25 cellular contexts compared by ENCODE assay signal in genomic region chr13:70666883-70667282, GRCh38.
"Had no signal": no experiment of that assay in that cellular context is flagged by ENCODE, and none has a peak within 500 bp of the region (broad histone marks: within the 10 kb centered on the region; RNA-seq: fewer than 3 reads in every experiment).

No MANE protein-coding gene starts in this region.

- H3K4me3 Mint-ChIP-seq: naive thymus-derived CD4-positive, alpha-beta T cell; natural killer cell treated with Interleukin-12 subunit alpha and Interleukin-12 subunit beta and Interleukin-15 and Interleukin-18, amount 100 ng/mL, for 72 hours; stimulated activated effector memory CD8-positive, alpha-beta T cell treated with anti-CD3 and anti-CD28 coated beads, Interleukin-12 subunit alpha, Interleukin-12 subunit beta, amount 100 ng/mL, for 72 hours; stimulated activated naive CD8-positive, alpha-beta T cell treated with anti-CD3 and anti-CD28 coated beads, Interleukin-15, Interleukin-2, amounts not matched to agents 100 ng/mL and 50 ng/mL, for 24 hours had no signal

- H3K4me3 ChIP-seq: hepatocyte, left ventricle myocardium inferior, lung, mucosa of descending colon, ovary, prostate gland, sigmoid colon, spleen, suprapubic skin, thoracic aorta, tibial artery, uterus had no signal

- H3K4me2 ChIP-seq: hepatocyte had no signal

- H2AFZ ChIP-seq: hepatocyte had no signal

- H3K36me3 ChIP-seq: left ventricle myocardium inferior, ovary, prostate gland, sigmoid colon, spleen, suprapubic skin, thoracic aorta, tibial artery, uterus had no signal

- H3K27ac ChIP-seq: hepatocyte, left ventricle myocardium inferior, ovary, prostate gland, sigmoid colon, spleen, suprapubic skin, thoracic aorta, tibial artery, uterus had no signal

- H3K9me3 Mint-ChIP-seq: stimulated activated naive CD8-positive, alpha-beta T cell treated with anti-CD3 and anti-CD28 coated beads, Interleukin-15, Interleukin-2, amounts not matched to agents 100 ng/mL and 50 ng/mL, for 24 hours had no signal

- H3K36me3 Mint-ChIP-seq: naive thymus-derived CD4-positive, alpha-beta T cell; natural killer cell treated with Interleukin-12 subunit alpha and Interleukin-12 subunit beta and Interleukin-15 and Interleukin-18, amount 100 ng/mL, for 72 hours; stimulated activated effector memory CD8-positive, alpha-beta T cell treated with anti-CD3 and anti-CD28 coated beads, Interleukin-12 subunit alpha, Interleukin-12 subunit beta, amount 100 ng/mL, for 72 hours had no signal

- ATAC-seq: mucosa of descending colon; naive thymus-derived CD4-positive, alpha-beta T cell; natural killer cell treated with Interleukin-12 subunit alpha and Interleukin-12 subunit beta and Interleukin-15 and Interleukin-18, amount 100 ng/mL, for 72 hours; right cardiac atrium; stimulated activated effector memory CD8-positive, alpha-beta T cell treated with anti-CD3 and anti-CD28 coated beads, Interleukin-12 subunit alpha, Interleukin-12 subunit beta, amount 100 ng/mL, for 72 hours had no signal

- DNase-seq: islet precursor cell; left ventricle myocardium inferior; mesendoderm; midbrain; mucosa of descending colon; naive thymus-derived CD4-positive, alpha-beta T cell; ovary; posterior cingulate gyrus; right cardiac atrium; sigmoid colon; small intestine; spleen; stimulated activated CD4-positive, alpha-beta T cell treated with anti-CD3 and anti-CD28 coated beads, Interleukin-4, amount 100 ng/mL, for 24 hours; stimulated activated naive CD4-positive, alpha-beta T cell; tibial artery; trophoblast cell; uterus had no signal

- H3K27me3 ChIP-seq: hepatocyte, ovary, sigmoid colon, spleen, suprapubic skin, tibial artery, uterus had no signal

- H3K4me1 Mint-ChIP-seq: stimulated activated effector memory CD8-positive, alpha-beta T cell treated with anti-CD3 and anti-CD28 coated beads, Interleukin-12 subunit alpha, Interleukin-12 subunit beta, amount 100 ng/mL, for 72 hours had no signal

- H3K27me3 Mint-ChIP-seq: naive thymus-derived CD4-positive, alpha-beta T cell; natural killer cell treated with Interleukin-12 subunit alpha and Interleukin-12 subunit beta and Interleukin-15 and Interleukin-18, amount 100 ng/mL, for 72 hours; stimulated activated naive CD8-positive, alpha-beta T cell treated with anti-CD3 and anti-CD28 coated beads, Interleukin-15, Interleukin-2, amounts not matched to agents 100 ng/mL and 50 ng/mL, for 24 hours had no signal

- H3K27ac Mint-ChIP-seq: naive thymus-derived CD4-positive, alpha-beta T cell; natural killer cell treated with Interleukin-12 subunit alpha and Interleukin-12 subunit beta and Interleukin-15 and Interleukin-18, amount 100 ng/mL, for 72 hours; stimulated activated effector memory CD8-positive, alpha-beta T cell treated with anti-CD3 and anti-CD28 coated beads, Interleukin-12 subunit alpha, Interleukin-12 subunit beta, amount 100 ng/mL, for 72 hours; stimulated activated naive CD8-positive, alpha-beta T cell treated with anti-CD3 and anti-CD28 coated beads, Interleukin-15, Interleukin-2, amounts not matched to agents 100 ng/mL and 50 ng/mL, for 24 hours had no signal

- H3K4me1 ChIP-seq: left ventricle myocardium inferior, prostate gland, sigmoid colon, spleen, suprapubic skin, tibial artery, uterus had no signal

- H3K9me3 ChIP-seq: left ventricle myocardium inferior, mucosa of descending colon, ovary, prostate gland, sigmoid colon, spleen, suprapubic skin, thoracic aorta, tibial artery, uterus had no signal
